ENCODE assay signal across 7 cellular contexts in genomic region chr1:145066486-145066885, GRCh38. TPM values are rescaled to one million over a fixed set of nuclear protein-coding genes. Genes with fewer than 3 reads are reported as not detected.
A peak's percentile ranks its signal among the peaks of the same experiment; 100 is the strongest.
DNase-seq lines count a peak whose midpoint lies in the region; ATAC-seq, FAIRE-seq and TF ChIP-seq lines count a peak whose summit lies in the region.
"Not testable (repeated sequence)": the region's sequence is repeated elsewhere in the genome, so short reads cannot be mapped to it uniquely, and the experiment has no call there.
"Had no signal": no experiment of that assay in that cellular context is flagged by ENCODE, and none has a peak within 500 bp of the region (broad histone marks: within the 10 kb centered on the region; RNA-seq: fewer than 3 reads in every experiment).

No MANE protein-coding gene starts in this region.

- H4K8ac ChIP-seq in IMR-90 (ENCODE audit: low read depth in 2 of 2, low read length in 2 of 2) = not testable (repeated sequence)

- H3K4me2 ChIP-seq in IMR-90 (ENCODE audit: low read depth, low read length); HepG2 (ENCODE audit: low read depth, low read length): not testable (repeated sequence)

- not testable (repeated sequence) for H3K56ac ChIP-seq in IMR-90 (ENCODE audit: extremely low read depth, insufficient read depth, low read length)

- not testable (repeated sequence) for H4K5ac ChIP-seq in IMR-90 (ENCODE audit: low read depth, low read length)

- not testable (repeated sequence) for H3K9ac ChIP-seq in IMR-90 (ENCODE audit: low read depth, low read length); HepG2 (ENCODE audit: insufficient read depth, low read depth, low read length)

- H3K23ac ChIP-seq in IMR-90 (ENCODE audit: low read depth, low read length) = not testable (repeated sequence)

- not testable (repeated sequence) for H2BK5ac ChIP-seq in IMR-90 (ENCODE audit: low read depth, low read length, poor library complexity, severe bottlenecking)

- POLR2A ChIA-PET in IMR-90 (lab: Charles Lee; ENCODE audit: unreplicated experiment); HepG2 (lab: Yijun Ruan, JAX): not testable (repeated sequence)

- H2AFZ ChIP-seq in IMR-90 (replicated peaks; ENCODE audit: low read length, poor library complexity); HepG2 (ENCODE audit: low read length): not testable (repeated sequence)

- DNase-seq in IMR-90; left ventricle myocardium superior; left lobe of liver (ENCODE audit: low spot score); HepG2 (ENCODE audit: low spot score); pancreas: not testable (repeated sequence)

- WGBS in IMR-90 (ENCODE audit: extremely low coverage in 2 of 2, insufficient read length in 1 of 2), 2 experiments = no CpG with 5 or more reads among the region's 10 CpGs
- no CpG with 5 or more reads among the region's 10 CpGs for WGBS in HepG2 (ENCODE audit: low lambda C conversion rate)
- WGBS in pancreas, 2 donors = no CpG with 5 or more reads among the region's 10 CpGs

- in situ Hi-C loops in IMR-90 (cut with MboI; ENCODE audit: low sequenced_read_pairs); HepG2 (cut with HindIII; ENCODE audit: extremely low pct_ligation_motif_present, low pct_unique_long_range_greater_than_20kb): not testable (repeated sequence)

- ATAC-seq in IMR-90 (ENCODE audit: low read depth) (peak; percentile 21; the same call in 1 of the 2 replicates), left ventricle myocardium superior (peak; percentile 45), left lobe of liver (peak; percentile 34), HepG2 (peak; percentile 97), pancreas (peak; percentile 66 to 83 (median 80))

- not testable (repeated sequence) for BruUV-seq in IMR-90 (replicated peaks; lab: Mats Ljungman, UMichigan); HepG2 (replicated peaks; lab: Mats Ljungman, UMichigan)

- H3K27me3 ChIP-seq in IMR-90 (ENCODE audit: control insufficient read depth, insufficient read depth, low read length); HepG2 (ENCODE audit: control insufficient read depth in 1 of 2, insufficient read depth in 2 of 2, low read length in 2 of 2); pancreas: not testable (repeated sequence)

- H3K79me1 ChIP-seq in IMR-90 (ENCODE audit: low read depth in 1 of 2, low read length in 2 of 2) = not testable (repeated sequence)

- H3K4me3 ChIP-seq in IMR-90 (ENCODE audit: insufficient read depth, low read depth, low read length); HepG2 (replicated peaks in 1 of 3; ENCODE audit: insufficient read depth in 1 of 3, low read depth in 2 of 3, low read length in 3 of 3); pancreas: not testable (repeated sequence)

- not testable (repeated sequence) for H4K91ac ChIP-seq in IMR-90 (ENCODE audit: insufficient read depth, low read depth, low read length)

- TF ChIP-seq EP300 in HepG2 (IDR thresholded peaks at IDR 0.05; ENCODE audit: low read depth in 2 of 2, low read length in 2 of 2); HepG2 (CRISPR knock-in tag; IDR thresholded peaks at IDR 0.05; ENCODE audit: borderline replicate concordance): not testable (repeated sequence)

- not testable (repeated sequence) for H3K27ac ChIP-seq in IMR-90 (ENCODE audit: insufficient read depth, low read length); HepG2 (ENCODE audit: extremely low read length, insufficient read depth, low read length); pancreas

- TF ChIP-seq CTCF in IMR-90 (conservative IDR thresholded peaks at IDR 0.05; ENCODE audit: low read depth, low read length); HepG2 (CRISPR knock-in tag; IDR thresholded peaks at IDR 0.05); pancreas (IDR thresholded peaks at IDR 0.05): not testable (repeated sequence)

- dilution Hi-C loops in IMR-90 (cut with HindIII; ENCODE audit: low sequenced_read_pairs, unreplicated experiment) = not testable (repeated sequence)

- H3K79me2 ChIP-seq in HepG2 (ENCODE audit: insufficient read depth, low read length) = not testable (repeated sequence)

- not testable (repeated sequence) for TF ChIP-seq POLR2A in IMR-90 (IDR thresholded peaks at IDR 0.05; ENCODE audit: low read depth, low read length); HepG2 (IDR thresholded peaks at IDR 0.05; ENCODE audit: insufficient read depth in 1 of 2, low read depth in 2 of 2, low read length in 2 of 2)

- CTCF ChIA-PET in IMR-90 (lab: Yijun Ruan, JAX); HepG2 (lab: Yijun Ruan, JAX; ENCODE audit: low intra/inter-chr PET ratio, low total read pairs): not testable (repeated sequence)

- intact Hi-C loops in IMR-90 (cut with micrococcal nuclease); left ventricle myocardium superior (cut with micrococcal nuclease); HepG2 (cut with micrococcal nuclease; ENCODE audit: unreplicated experiment); pancreas (cut with DNase I): not testable (repeated sequence)

- H3K9me1 ChIP-seq in IMR-90 (ENCODE audit: insufficient read depth, low read length) = not testable (repeated sequence)

- H3K14ac ChIP-seq in IMR-90 (replicated peaks; ENCODE audit: low read depth, low read length) = not testable (repeated sequence)

- H2BK120ac ChIP-seq in IMR-90 (ENCODE audit: low read depth, low read length) = not testable (repeated sequence)

- H2AK9ac ChIP-seq in IMR-90 (replicated peaks; ENCODE audit: low read depth, low read length, poor library complexity) = not testable (repeated sequence)

- H3K4ac ChIP-seq in IMR-90 (ENCODE audit: low read depth, low read length) = not testable (repeated sequence)

- not testable (repeated sequence) for H4K20me1 ChIP-seq in IMR-90 (ENCODE audit: insufficient read depth, low read length); HepG2 (ENCODE audit: insufficient read depth, low read length)

- H3K4me1 ChIP-seq in IMR-90 (ENCODE audit: control insufficient read depth, insufficient read depth, low read length); HepG2 (ENCODE audit: insufficient read depth, low read length); pancreas: not testable (repeated sequence)

- H3K18ac ChIP-seq in IMR-90 (ENCODE audit: low read depth, low read length) = not testable (repeated sequence)

- not testable (repeated sequence) for H2AK5ac ChIP-seq in IMR-90 (ENCODE audit: low read depth, low read length)

- not testable (repeated sequence) for H2BK20ac ChIP-seq in IMR-90 (ENCODE audit: low read depth, low read length)

- not testable (repeated sequence) for H2BK15ac ChIP-seq in IMR-90 (ENCODE audit: low read depth, low read length)

- not testable (repeated sequence) for H3K36me3 ChIP-seq in IMR-90 (ENCODE audit: control insufficient read depth, insufficient read depth, low read length); HepG2 (replicated peaks in 1 of 2; ENCODE audit: control insufficient read depth in 1 of 2, insufficient read depth in 2 of 2, low read length in 2 of 2); pancreas

- TF ChIP-seq RAD21 in IMR-90 (IDR thresholded peaks at IDR 0.05; ENCODE audit: low read length); HepG2 (CRISPR knock-in tag; IDR thresholded peaks at IDR 0.05): not testable (repeated sequence)

- H3K9me3 ChIP-seq in IMR-90 (ENCODE audit: control insufficient read depth, insufficient read depth, low read length); HepG2 (ENCODE audit: low read length); pancreas: not testable (repeated sequence)

- FAIRE-seq in HepG2 (lab: Jason Lieb, UNC); pancreas (lab: Jason Lieb, UNC): not testable (repeated sequence)

RNA-seq across cellular contexts. Expression of gene SRGAP2B, which starts 28.6 kb away (rescaled TPM):
- total RNA-seq in IMR-90 (2012; rRNA removed) (50.7 and 69.2 TPM in 2 replicates), left ventricle myocardium superior (8.7 TPM), left lobe of liver (6.4 TPM), HepG2 (2016; rRNA removed; fragmentation: Illumina TruSeq; extraction: Trizol) (16.1 and 21.8 TPM in 2 replicates), pancreas (10 to 100 TPM in 1 of 6 donors, 1 to 10 TPM in 5; 4.1 to 13.0 (median 5.2) TPM)
- polyA plus RNA-seq in IMR-90 (2012; rRNA removed) (14.3 and 15.9 TPM in 2 replicates), HepG2 (2011; rRNA removed) (9.2 and 13.5 TPM in 2 replicates), pancreas (1 to 10 TPM; 2.2 to 3.1 TPM)
- 4.6 and 17.7 TPM in 2 replicates for polyA plus RNA-seq in IMR-90 (2012; cell fraction: cytosol; rRNA removed)
- polyA plus RNA-seq in IMR-90 (2012; cell fraction: nucleus; rRNA removed; ENCODE audit: low replicate concordance) = 6.1 and 23.9 TPM in 2 replicates
- 4.7 and 8.0 TPM in 2 replicates for total RNA-seq in HepG2 (2016; cell fraction: cytosol; rRNA removed; fragmentation: Illumina TruSeq; extraction: Trizol; ENCODE audit: low read depth)
- 17.0 and 22.9 TPM in 2 replicates for total RNA-seq in HepG2 (2016; cell fraction: insoluble cytoplasmic fraction; rRNA removed; fragmentation: Illumina TruSeq; extraction: Trizol)
- 12.5 and 14.8 TPM in 2 replicates for total RNA-seq in HepG2 (2016; cell fraction: membrane; rRNA removed; fragmentation: Illumina TruSeq; extraction: Trizol)
- 16.3 and 20.4 TPM in 2 replicates for total RNA-seq in HepG2 (2016; cell fraction: nucleus; rRNA removed; fragmentation: Illumina TruSeq; extraction: Trizol)
- polyA plus RNA-seq in HepG2 (2011; cell fraction: cytosol; rRNA removed) = 9.9 and 11.6 TPM in 2 replicates
- polyA plus RNA-seq in HepG2 (2011; cell fraction: nucleus; rRNA removed) = 15.0 and 19.0 TPM in 2 replicates
- 13.2 and 17.0 TPM in 2 replicates for polyA plus RNA-seq in HepG2 (2012)
- polyA plus RNA-seq in HepG2 (2016; cell fraction: cytosol; fragmentation: Illumina TruSeq; extraction: Trizol; ENCODE audit: low read depth) = 0.76 and 1.0 TPM in 2 replicates
- 14.7 and 16.1 TPM in 2 replicates for polyA plus RNA-seq in HepG2 (2016; cell fraction: insoluble cytoplasmic fraction; fragmentation: Illumina TruSeq; extraction: Trizol; ENCODE audit: low read depth)
- polyA plus RNA-seq in HepG2 (2016; cell fraction: membrane; fragmentation: Illumina TruSeq; extraction: Trizol; ENCODE audit: low read depth) = 3.7 and 5.0 TPM in 2 replicates
- polyA plus RNA-seq in HepG2 (2016; cell fraction: nucleus; fragmentation: Illumina TruSeq; extraction: Trizol; ENCODE audit: insufficient read depth, low read depth) = 14.3 and 23.5 TPM in 2 replicates
- polyA minus RNA-seq in HepG2 (2011; rRNA and poly(A)+ RNA removed; ENCODE audit: low replicate concordance) = 27.1 and 40.5 TPM in 2 replicates
- 19.9 and 20.9 TPM in 2 replicates for polyA minus RNA-seq in HepG2 (2011; cell fraction: cytosol; rRNA and poly(A)+ RNA removed)
- 29.3 and 33.5 TPM in 2 replicates for polyA minus RNA-seq in HepG2 (2011; cell fraction: nucleus; rRNA and poly(A)+ RNA removed)

RNA-seq across cellular contexts. Expression of gene FAM72D, which starts 29.3 kb away (rescaled TPM):
- total RNA-seq in IMR-90 (2012; rRNA removed) = 0.72 and 0.83 TPM in 2 replicates
- 1.2 and 1.4 TPM in 2 replicates for polyA plus RNA-seq in IMR-90 (2012; rRNA removed)
- 0.20 and 0.37 TPM in 2 replicates for polyA plus RNA-seq in IMR-90 (2012; cell fraction: cytosol; rRNA removed)
- 0.18 and 1.3 TPM in 2 replicates for polyA plus RNA-seq in IMR-90 (2012; cell fraction: nucleus; rRNA removed; ENCODE audit: low replicate concordance)
- not detected for total RNA-seq in left ventricle myocardium superior
- total RNA-seq in left lobe of liver = not detected
- 3.7 and 5.2 TPM in 2 replicates for total RNA-seq in HepG2 (2016; rRNA removed; fragmentation: Illumina TruSeq; extraction: Trizol)
- 0.97 and 1.2 TPM in 2 replicates for total RNA-seq in HepG2 (2016; cell fraction: cytosol; rRNA removed; fragmentation: Illumina TruSeq; extraction: Trizol; ENCODE audit: low read depth)
- 4.5 and 5.9 TPM in 2 replicates for total RNA-seq in HepG2 (2016; cell fraction: insoluble cytoplasmic fraction; rRNA removed; fragmentation: Illumina TruSeq; extraction: Trizol)
- 3.0 and 3.2 TPM in 2 replicates for total RNA-seq in HepG2 (2016; cell fraction: membrane; rRNA removed; fragmentation: Illumina TruSeq; extraction: Trizol)
- total RNA-seq in HepG2 (2016; cell fraction: nucleus; rRNA removed; fragmentation: Illumina TruSeq; extraction: Trizol) = 3.8 and 4.8 TPM in 2 replicates
- polyA plus RNA-seq in HepG2 (2011; rRNA removed) = 2.5 and 4.4 TPM in 2 replicates
- 1.6 and 1.8 TPM in 2 replicates for polyA plus RNA-seq in HepG2 (2011; cell fraction: cytosol; rRNA removed)
- 1.1 and 2.1 TPM in 2 replicates for polyA plus RNA-seq in HepG2 (2011; cell fraction: nucleus; rRNA removed)
- polyA plus RNA-seq in HepG2 (2012) = 2.9 and 4.1 TPM in 2 replicates
- 0.54 and 0.76 TPM in 2 replicates for polyA plus RNA-seq in HepG2 (2016; cell fraction: cytosol; fragmentation: Illumina TruSeq; extraction: Trizol; ENCODE audit: low read depth)
- 7.0 and 9.6 TPM in 2 replicates for polyA plus RNA-seq in HepG2 (2016; cell fraction: insoluble cytoplasmic fraction; fragmentation: Illumina TruSeq; extraction: Trizol; ENCODE audit: low read depth)
- polyA plus RNA-seq in HepG2 (2016; cell fraction: membrane; fragmentation: Illumina TruSeq; extraction: Trizol; ENCODE audit: low read depth) = 1.9 and 2.7 TPM in 2 replicates
- 8.2 and 8.7 TPM in 2 replicates for polyA plus RNA-seq in HepG2 (2016; cell fraction: nucleus; fragmentation: Illumina TruSeq; extraction: Trizol; ENCODE audit: insufficient read depth, low read depth)
- 3.1 and 3.9 TPM in 2 replicates for polyA minus RNA-seq in HepG2 (2011; rRNA and poly(A)+ RNA removed; ENCODE audit: low replicate concordance)
- polyA minus RNA-seq in HepG2 (2011; cell fraction: cytosol; rRNA and poly(A)+ RNA removed) = 1.1 and 1.2 TPM in 2 replicates
- polyA minus RNA-seq in HepG2 (2011; cell fraction: nucleus; rRNA and poly(A)+ RNA removed) = 2.6 and 2.7 TPM in 2 replicates
- total RNA-seq in pancreas = under 1 TPM in 4 of 6 donors, not detected in 2; 0.08 to 0.16 (median 0.09) TPM
- polyA plus RNA-seq in pancreas = under 1 TPM in 1 of 2 donors, not detected in 1; 0.21 TPM
- total RNA-seq: CD4-positive, alpha-beta T cell; CD8-positive, alpha-beta T cell had no signal

Comparison
In these comparisons a context has a peak if more than half of its experiments do, and no peak if none do; other contexts are left out.
1. ATAC-seq: peak in every context shown above with its lines; median percentile 97 in HepG2; 80 in pancreas; 45 in left ventricle myocardium superior; 34 in left lobe of liver; 21 in IMR-90.